8 cellular contexts compared by ENCODE assay signal in genomic region chr21:43884012-43884860, GRCh38. TPM values are rescaled to one million over a fixed set of nuclear protein-coding genes. Genes with fewer than 3 reads are reported as not detected.
DNase-seq lines count a peak whose midpoint lies in the region; ATAC-seq and TF ChIP-seq lines count a peak whose summit lies in the region.

No MANE protein-coding gene starts in this region.

- H3K4me3 ChIP-seq in esophagus squamous epithelium (peak overlapping the region in 1 of 4 donors; percentile 12), smooth muscle cell (peak overlapping the region; percentile 1)

- H3F3A ChIP-seq in smooth muscle cell (ENCODE audit: low read depth): peaks cover 6% of the 10 kb centered on the region

- H3K36me3 Mint-ChIP-seq in T-helper 2 cell treated with Interferon-gamma antibody and Interleukin-4, amounts not matched to agents 5 μg/mL and 100 μg/mL, for 36 hours (ENCODE audit: low read depth): peaks cover 13% of the 10 kb centered on the region

- intact Hi-C loops in Right ventricle myocardium inferior (cut with DNase I): loop anchor here (2.0 kb wide), 1 partner anchor 27 kb away; no protein-coding TSS in a partner anchor
- intact Hi-C loops in cardiac septum (cut with DNase I): no loop called here
- intact Hi-C loops in esophagus squamous epithelium (cut with DNase I): no loop called here

- H3K9me3 ChIP-seq in esophagus squamous epithelium (no peaks in the 10 kb centered on the region), smooth muscle cell (replicated peaks; ENCODE audit: low read depth) (no peaks in the 10 kb centered on the region)

- no peak overlapping the region for H2AFZ ChIP-seq in smooth muscle cell (ENCODE audit: low read depth)

- H3K9me3 Mint-ChIP-seq in T-helper 2 cell treated with Interferon-gamma antibody and Interleukin-4, amounts not matched to agents 5 μg/mL and 100 μg/mL, for 36 hours: no peaks in the 10 kb centered on the region

- peak overlapping the region; percentile 78 for H3K27ac Mint-ChIP-seq in T-helper 2 cell treated with Interferon-gamma antibody and Interleukin-4, amounts not matched to agents 5 μg/mL and 100 μg/mL, for 36 hours

- H3K27me3 Mint-ChIP-seq in T-helper 2 cell treated with Interferon-gamma antibody and Interleukin-4, amounts not matched to agents 5 μg/mL and 100 μg/mL, for 36 hours (ENCODE audit: low read depth): no peaks in the 10 kb centered on the region

- peak overlapping the region; percentile 78 for H3K4me2 ChIP-seq in smooth muscle cell

- H3K27me3 ChIP-seq in esophagus squamous epithelium: no peaks in the 10 kb centered on the region
- no peaks in the 10 kb centered on the region for H3K27me3 ChIP-seq in smooth muscle cell (ENCODE audit: low read depth)

- peak overlapping the region; percentile 51 for H3K4me3 Mint-ChIP-seq in T-helper 2 cell treated with Interferon-gamma antibody and Interleukin-4, amounts not matched to agents 5 μg/mL and 100 μg/mL, for 36 hours

- H3K4me1 ChIP-seq in esophagus squamous epithelium: peaks cover 28 to 58% (median 36%) of the 10 kb centered on the region in 3 donors
- peaks cover 9% of the 10 kb centered on the region for H3K4me1 ChIP-seq in smooth muscle cell (ENCODE audit: low read depth)

- peaks cover 45% of the 10 kb centered on the region for H3K4me1 Mint-ChIP-seq in T-helper 2 cell treated with Interferon-gamma antibody and Interleukin-4, amounts not matched to agents 5 μg/mL and 100 μg/mL, for 36 hours (ENCODE audit: low read depth)

- TF ChIP-seq CTCF in esophagus squamous epithelium (IDR thresholded peaks at IDR 0.05) (no peak), smooth muscle cell (IDR thresholded peaks at IDR 0.05; ENCODE audit: borderline replicate concordance, insufficient read depth, poor library complexity, severe bottlenecking) (no peak)

- WGBS in esophagus squamous epithelium, 2 donors: 16 to 24% methylated on average over 9 to 10 of the region's 16 CpGs
- WGBS in smooth muscle cell (ENCODE audit: low lambda C conversion rate): 17% methylated on average over 16 of the region's 16 CpGs

- H3K36me3 ChIP-seq in esophagus squamous epithelium: peaks cover 0 to 29% (median 0%) of the 10 kb centered on the region in 3 donors
- no peaks in the 10 kb centered on the region for H3K36me3 ChIP-seq in smooth muscle cell (ENCODE audit: low read depth)

- H3K79me2 ChIP-seq in smooth muscle cell (ENCODE audit: low read depth): peaks cover 45% of the 10 kb centered on the region

- H3K9ac ChIP-seq in smooth muscle cell (ENCODE audit: low read depth): no peak overlapping the region

- H4K20me1 ChIP-seq in smooth muscle cell (ENCODE audit: low read depth): peaks cover 92% of the 10 kb centered on the region

- no peak for DNase-seq in Right ventricle myocardium inferior (ENCODE audit: missing footprints)
- no peak for DNase-seq in cardiac septum (ENCODE audit: low spot score)
- DNase-seq in T-helper 2 cell treated with Interferon-gamma antibody and Interleukin-4, amounts not matched to agents 5 μg/mL and 100 μg/mL, for 36 hours (ENCODE audit: low spot score): peak; percentile 58
- DNase-seq in esophagus squamous epithelium (lab: John Stamatoyannopoulos, UW): no peak
- no peak for DNase-seq in smooth muscle cell (lab: John Stamatoyannopoulos, UW; ENCODE audit: unreplicated experiment)

- ATAC-seq in Right ventricle myocardium inferior (peak; percentile 30), GM21786 (IDR thresholded peaks at IDR 0.05; ENCODE audit: unreplicated experiment) (no peak), GM19467 (IDR thresholded peaks at IDR 0.05; ENCODE audit: unreplicated experiment) (no peak), HG03521 (IDR thresholded peaks at IDR 0.05; ENCODE audit: unreplicated experiment) (no peak)

- H3K27ac ChIP-seq in esophagus squamous epithelium: peak overlapping the region; percentile 54 to 67 (median 62)
- H3K27ac ChIP-seq in smooth muscle cell (ENCODE audit: low read depth): peak overlapping the region; percentile 50

- TF ChIP-seq POLR2A in esophagus squamous epithelium (IDR thresholded peaks at IDR 0.05): no peak

RNA-seq across cellular contexts. Expression of gene AGPAT3, which starts 19.2 kb away (rescaled TPM):
- 93.4 TPM for total RNA-seq in Right ventricle myocardium inferior
- 51.5 TPM for total RNA-seq in cardiac septum
- 10 to 100 TPM; 31.7 to 35.7 (median 33.0) TPM for total RNA-seq in esophagus squamous epithelium
- total RNA-seq in smooth muscle cell: 12.1 and 17.2 TPM in 2 replicates
- 10.9 and 17.4 TPM in 2 replicates for polyA plus RNA-seq in smooth muscle cell
